In genomic region chr7:128242661-128243060, GRCh38 we compare ENCODE assay signal across 7 cellular contexts. TPM values are rescaled to one million over a fixed set of nuclear protein-coding genes. Genes with fewer than 3 reads are reported as not detected.
"Had no signal": no experiment of that assay in that cellular context is flagged by ENCODE, and none has a peak within 500 bp of the region (broad histone marks: within the 10 kb centered on the region; RNA-seq: fewer than 3 reads in every experiment).

No MANE protein-coding gene starts in this region.

- H3K4me3 ChIP-seq: GM23338, HAP-1, K562 had no signal

- H3K36me3 ChIP-seq: HAP-1 had no signal

- H3K9me3 ChIP-seq: HAP-1 had no signal

- DNase-seq: HFFc6, IMR-90 had no signal

- H3K4me1 ChIP-seq: HAP-1 had no signal

RNA-seq across cellular contexts. Expression of gene LEP, which starts 1.6 kb away (rescaled TPM):
- total RNA-seq: GM23338, H1, HFFc6, HT-29, IMR-90, K562 had no signal
